ENCODE assay signal across 1 cellular context in genomic region chr2:74198461-74199274, GRCh38.
TF ChIP-seq lines count a peak whose summit lies in the region.

MTHFD2 (plus strand) TSS chr2:74198615; CDS start chr2:74198642, 27 bp downstream.

TF ChIP-seq in HEK293, 187 proteins besides CTCF, POLR2A, EP300 and RAD21 (continued from another document and continues in another):
- TF ChIP-seq ZNF398 (tag by site-specific recombination; IDR thresholded peaks at IDR 0.05) (peak; percentile 47), ZNF660 (tag by site-specific recombination; IDR thresholded peaks at IDR 0.05) (peak; percentile 76), ZNF280D (tag by site-specific recombination; IDR thresholded peaks at IDR 0.05) (no peak), ZNF510 (tag by site-specific recombination; IDR thresholded peaks at IDR 0.05; ENCODE audit: insufficient replicate concordance) (no peak), PRDM2 (tag by site-specific recombination; IDR thresholded peaks at IDR 0.05; ENCODE audit: borderline replicate concordance) (peak; percentile 29; the same call in 1 of the 2 replicates), ZNF341 (tag by site-specific recombination; IDR thresholded peaks at IDR 0.05; ENCODE audit: low read depth) (peak; percentile 86), PRDM10 (tag by site-specific recombination; IDR thresholded peaks at IDR 0.05) (peak; percentile 63), ZNF621 (tag by site-specific recombination; IDR thresholded peaks at IDR 0.05) (no peak), ZNF701 (tag by site-specific recombination; IDR thresholded peaks at IDR 0.05) (no peak), KLF10 (tag by site-specific recombination; IDR thresholded peaks at IDR 0.05) (peak; percentile 59), SCRT1 (tag by site-specific recombination; IDR thresholded peaks at IDR 0.05; ENCODE audit: borderline replicate concordance) (no peak), ZBTB8A (tag by site-specific recombination; IDR thresholded peaks at IDR 0.05) (peak; percentile 64), ZNF248 (tag by site-specific recombination; IDR thresholded peaks at IDR 0.05) (no peak), ZNF488 (tag by site-specific recombination; IDR thresholded peaks at IDR 0.05) (no peak), ZNF23 (tag by site-specific recombination; IDR thresholded peaks at IDR 0.05; ENCODE audit: borderline replicate concordance) (no peak), INSM2 (tag by site-specific recombination; IDR thresholded peaks at IDR 0.05) (peak; percentile 62; the same call in 1 of the 2 replicates), ZNF747 (tag by site-specific recombination; IDR thresholded peaks at IDR 0.05) (no peak), SP2 (tag by site-specific recombination; IDR thresholded peaks at IDR 0.05) (peak; percentile 83), ZFP37 (tag by site-specific recombination; IDR thresholded peaks at IDR 0.05) (peak; percentile 92; the same call in 1 of the 2 replicates), ZNF48 (tag by site-specific recombination; IDR thresholded peaks at IDR 0.05) (no peak), BCL11A (tag by site-specific recombination; IDR thresholded peaks at IDR 0.05; ENCODE audit: low read depth) (no peak), ZSCAN5A (tag by site-specific recombination; IDR thresholded peaks at IDR 0.05) (peak; percentile 46; the same call in 1 of the 2 replicates), TSHZ1 (tag by site-specific recombination; IDR thresholded peaks at IDR 0.05; ENCODE audit: borderline replicate concordance) (no peak), ZNF677 (tag by site-specific recombination; IDR thresholded peaks at IDR 0.05) (0 out of 2 replicates have a peak, but pooled peaks have one; percentile 50), ZNF354C (tag by site-specific recombination; IDR thresholded peaks at IDR 0.05; ENCODE audit: borderline replicate concordance, low read depth) (no peak), ZNF558 (tag by site-specific recombination; IDR thresholded peaks at IDR 0.05) (no peak), RBAK (tag by site-specific recombination; IDR thresholded peaks at IDR 0.05) (no peak), ZFP41 (tag by site-specific recombination; IDR thresholded peaks at IDR 0.05; ENCODE audit: borderline replicate concordance) (peak; percentile 76; the same call in 1 of the 2 replicates), KLF16 (tag by site-specific recombination; IDR thresholded peaks at IDR 0.05) (peak; percentile 77), ZNF121 (tag by site-specific recombination; IDR thresholded peaks at IDR 0.05) (no peak; the same call in 1 of the 2 replicates), ZBTB17 (tag by site-specific recombination; IDR thresholded peaks at IDR 0.05) (peak; percentile 78), GLIS1 (tag by site-specific recombination; IDR thresholded peaks at IDR 0.05) (peak; percentile 15; the same call in 1 of the 2 replicates), ZNF76 (tag by site-specific recombination; IDR thresholded peaks at IDR 0.05; ENCODE audit: borderline replicate concordance, low read depth) (peak; percentile 92), ZNF548 (tag by site-specific recombination; IDR thresholded peaks at IDR 0.05) (no peak), ZIC2 (tag by site-specific recombination; IDR thresholded peaks at IDR 0.05) (no peak), ZXDB (tag by site-specific recombination; IDR thresholded peaks at IDR 0.05) (peak; percentile 75)
